8 cellular contexts compared by ENCODE assay signal in the genomic region with DNA sequence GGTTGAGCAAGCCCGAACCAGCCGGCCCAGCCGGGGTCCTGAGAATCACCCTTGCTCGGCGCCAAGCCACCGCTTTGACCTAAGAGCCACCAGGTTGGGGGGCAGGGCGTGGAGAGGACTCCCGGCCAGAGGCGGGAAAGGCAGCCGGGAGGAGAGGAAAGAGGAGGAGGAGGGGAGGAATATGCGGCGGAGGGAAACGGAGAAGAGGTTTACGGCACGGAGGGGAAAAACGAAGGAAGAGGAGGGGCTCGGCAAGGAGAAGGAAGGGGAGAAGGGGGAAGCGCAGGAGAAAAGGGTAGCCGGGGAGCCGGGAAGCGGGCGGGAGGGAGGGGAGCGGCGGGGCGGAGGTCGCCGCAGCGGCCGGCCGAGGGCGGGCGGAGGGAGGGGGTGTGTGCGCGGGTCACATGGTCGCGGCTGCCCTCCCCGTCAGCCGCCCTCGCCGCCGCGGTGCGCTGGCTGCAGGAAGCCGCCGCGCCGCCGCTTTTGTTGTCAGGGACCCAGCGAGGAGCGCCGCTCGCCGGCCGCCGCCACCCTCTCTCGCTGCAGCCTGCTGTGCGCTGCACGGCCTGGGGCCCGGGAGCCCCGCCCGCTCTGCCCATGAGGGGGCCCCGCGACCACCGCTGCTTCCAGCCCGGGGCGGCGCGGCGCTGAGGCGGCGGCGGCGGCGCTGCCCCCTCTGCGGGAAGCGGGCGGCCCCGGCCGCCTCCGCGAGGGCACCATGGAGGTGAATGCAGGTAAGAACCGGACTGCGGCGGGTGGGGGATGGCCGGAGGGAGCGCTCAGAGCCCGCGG. TPM values are rescaled to one million over a fixed set of nuclear protein-coding genes. Genes with fewer than 3 reads are reported as not detected.
DNase-seq lines count a peak whose midpoint lies in the region; ATAC-seq lines count a peak whose summit lies in the region.

NR1D2 (plus strand) TSS at position 426 of the 792 bp plus-strand sequence; CDS start at position 719, 293 bp downstream.

- peak within 1 kb of the TSS; percentile 80 for H3K4me3 Mint-ChIP-seq in activated naive CD4-positive, alpha-beta T cell treated with anti-CD3 and anti-CD28 coated beads for 36 hours

- peaks cover 29% of the 10 kb centered on the region for H3K36me3 ChIP-seq in SJSA1

- intact Hi-C loops in activated naive CD4-positive, alpha-beta T cell treated with anti-CD3 and anti-CD28 coated beads for 36 hours (cut with micrococcal nuclease): loop anchor here (1.0 to 5.0 kb wide), 7 partner anchors 28 to 1717 kb away; partner anchors contain the start of genes RPL15, TOP2B and UBE2E2

- ATAC-seq in GM21529 (IDR thresholded peaks at IDR 0.05; ENCODE audit: unreplicated experiment): peak; percentile 57

- CTCF ChIA-PET in activated naive CD4-positive, alpha-beta T cell treated with anti-CD3 and anti-CD28 coated beads for 36 hours (lab: Charles Lee): interaction anchor here (0.6 kb wide), 1 partner anchor 93 kb away, joined by 3 read pairs; no protein-coding TSS in a partner anchor

- H3K27me3 Mint-ChIP-seq in activated naive CD4-positive, alpha-beta T cell treated with anti-CD3 and anti-CD28 coated beads for 36 hours (ENCODE audit: low read depth): peaks cover 4% of the 10 kb centered on the region

- peak within 1 kb of the TSS; percentile 85 for H3K27ac Mint-ChIP-seq in activated naive CD4-positive, alpha-beta T cell treated with anti-CD3 and anti-CD28 coated beads for 36 hours

- H3K36me3 Mint-ChIP-seq in activated naive CD4-positive, alpha-beta T cell treated with anti-CD3 and anti-CD28 coated beads for 36 hours (ENCODE audit: low read depth): peaks cover 1% of the 10 kb centered on the region

- peaks cover 33% of the 10 kb centered on the region for H3K4me1 Mint-ChIP-seq in activated naive CD4-positive, alpha-beta T cell treated with anti-CD3 and anti-CD28 coated beads for 36 hours (ENCODE audit: low read depth)

- peak; percentile 89 for DNase-seq in Daoy (ENCODE audit: low read depth)
- peak; percentile 87 for DNase-seq in HuH-7.5 (ENCODE audit: low spot score)
- DNase-seq in SJSA1 (ENCODE audit: low read depth in 1 of 2, low spot score in 2 of 2): peak; percentile 79 to 82
- peak; percentile 77 for DNase-seq in activated naive CD4-positive, alpha-beta T cell treated with anti-CD3 and anti-CD28 coated beads for 36 hours
- peak; percentile 86 for DNase-seq in germinal center (ENCODE audit: low spot score)
- peak in 55 of 56 donors; percentile 28 to 88 (median 75) for DNase-seq in nucleus accumbens (lab: John Stamatoyannopoulos, UW)
- peak; percentile 32 to 91 (median 77) for DNase-seq in substantia nigra (lab: John Stamatoyannopoulos, UW)

- peak within 1 kb of the TSS; percentile 81 for H3K4me3 ChIP-seq in SJSA1

- H3K9me3 Mint-ChIP-seq in activated naive CD4-positive, alpha-beta T cell treated with anti-CD3 and anti-CD28 coated beads for 36 hours: no peaks in the 10 kb centered on the region

- peaks cover 45% of the 10 kb centered on the region for H3K4me1 ChIP-seq in SJSA1 (replicated peaks)

- no peaks in the 10 kb centered on the region for H3K9me3 ChIP-seq in SJSA1 (replicated peaks)

- H3K27me3 ChIP-seq in SJSA1 (replicated peaks): no peaks in the 10 kb centered on the region

- H3K27ac ChIP-seq in SJSA1: peak within 1 kb of the TSS; percentile 93
- peak within 1 kb of the TSS; percentile 92 for H3K27ac ChIP-seq in substantia nigra (ENCODE audit: low read depth, low read length, poor library complexity, severe bottlenecking)

RNA-seq across cellular contexts. Expression of gene NR1D2, which starts in this region (rescaled TPM):
- total RNA-seq in Daoy (2014; rRNA removed; shearing (Covaris generic)): 11.0 and 14.9 TPM in 2 replicates
- total RNA-seq in SJSA1 (2014; rRNA removed; shearing (Covaris generic)): 23.4 and 37.2 TPM in 2 replicates
- total RNA-seq in activated naive CD4-positive, alpha-beta T cell treated with anti-CD3 and anti-CD28 coated beads for 36 hours: 1 to 10 TPM; 6.0 to 7.0 TPM

Comparison
In these comparisons a context has a peak if more than half of its experiments do, and no peak if none do; other contexts are left out.
1. Peak in every context shown above with its lines: DNase-seq, ATAC-seq, H3K4me3 ChIP-seq and H3K27ac ChIP-seq.